In genomic region chr1:67314696-67315095, GRCh38 we compare ENCODE assay signal across 19 cellular contexts. TPM values are rescaled to one million over a fixed set of nuclear protein-coding genes. Genes with fewer than 3 reads are reported as not detected.
DNase-seq lines count a peak whose midpoint lies in the region; ATAC-seq and TF ChIP-seq lines count a peak whose summit lies in the region.
"Had no signal": no experiment of that assay in that cellular context is flagged by ENCODE, and none has a peak within 500 bp of the region (broad histone marks: within the 10 kb centered on the region; RNA-seq: fewer than 3 reads in every experiment).

No MANE protein-coding gene starts in this region.

- no peak for TF ChIP-seq EP300 in gastroesophageal sphincter (IDR thresholded peaks at IDR 0.05)
- no peak for TF ChIP-seq EP300 in upper lobe of left lung (IDR thresholded peaks at IDR 0.05)

- H3K9me3 ChIP-seq in gastroesophageal sphincter = no peaks in the 10 kb centered on the region
- no peaks in the 10 kb centered on the region for H3K9me3 ChIP-seq in upper lobe of left lung
- H3K9me3 ChIP-seq: heart left ventricle, mucosa of descending colon, tibial artery had no signal

- peak; percentile 71 to 87 for ATAC-seq in activated naive CD4-positive, alpha-beta T cell treated with anti-CD3 and anti-CD28 coated beads, Interleukin-2, amount 50 U/mL, for 72 hours
- ATAC-seq in stimulated activated naive CD8-positive, alpha-beta T cell treated with anti-CD3 and anti-CD28 coated beads, Interleukin-15, amount 100 ng/mL, for 72 hours = peak; percentile 75
- no peak for ATAC-seq in gastroesophageal sphincter
- no peak for ATAC-seq in upper lobe of left lung (ENCODE audit: low FRiP score in 2 of 2)
- ATAC-seq: GM12878, heart left ventricle, left cardiac atrium, mucosa of descending colon, Panc1 had no signal

- no peak for TF ChIP-seq CTCF in gastroesophageal sphincter (IDR thresholded peaks at IDR 0.05)
- TF ChIP-seq CTCF in upper lobe of left lung (IDR thresholded peaks at IDR 0.05) = no peak

- CTCF ChIA-PET in activated naive CD4-positive, alpha-beta T cell treated with anti-CD3 and anti-CD28 coated beads, Interleukin-2, amount 10 ng/mL, durations not matched to agents 7 days and 5 days (lab: Charles Lee) = interaction anchor here (0.7 to 3.0 kb wide), 6 partner anchors 9 to 103 kb away, joined by 3 to 14 read pairs (median 5); no protein-coding TSS in a partner anchor

- peak overlapping the region; percentile 93 for H3K27ac Mint-ChIP-seq in activated naive CD4-positive, alpha-beta T cell treated with anti-CD3 and anti-CD28 coated beads, Interleukin-2, amount 10 ng/mL, durations not matched to agents 7 days and 5 days
- peak overlapping the region; percentile 59 to 99 for H3K27ac Mint-ChIP-seq in activated naive CD4-positive, alpha-beta T cell treated with anti-CD3 and anti-CD28 coated beads, Interleukin-2, amount 50 U/mL, for 72 hours
- peak overlapping the region in 1 of 2 donors; percentile 70 for H3K27ac Mint-ChIP-seq in stimulated activated naive CD8-positive, alpha-beta T cell treated with anti-CD3 and anti-CD28 coated beads, Interleukin-15, amount 100 ng/mL, for 72 hours

- DNase-seq in activated naive CD4-positive, alpha-beta T cell treated with anti-CD3 and anti-CD28 coated beads, Interleukin-2, amount 10 ng/mL, durations not matched to agents 7 days and 5 days = peak; percentile 38
- DNase-seq in activated naive CD4-positive, alpha-beta T cell treated with anti-CD3 and anti-CD28 coated beads, Interleukin-2, amount 50 U/mL, for 16 hours = no peak
- DNase-seq in M059J (ENCODE audit: low read depth) (peak; percentile 40), GDM1 (lab: John Stamatoyannopoulos, UW) (no peak), upper lobe of left lung (no peak)
- DNase-seq in activated naive CD4-positive, alpha-beta T cell treated with anti-CD3 and anti-CD28 coated beads, Interleukin-2, amount 50 U/mL, for 72 hours (ENCODE audit: low spot score in 2 of 2) = no peak
- no peak for DNase-seq in stimulated activated naive CD8-positive, alpha-beta T cell treated with anti-CD3 and anti-CD28 coated beads, Interleukin-15, amount 100 ng/mL, for 72 hours
- DNase-seq: AML-193, DMS79 treated with DMSO at 0.1 percent for 48 hours, heart left ventricle, left cardiac atrium, mucosa of descending colon, NCI-H1092 treated with DMSO at 0.1 percent for 48 hours, NCI-H446, tibial artery had no signal

- H3K36me3 Mint-ChIP-seq in activated naive CD4-positive, alpha-beta T cell treated with anti-CD3 and anti-CD28 coated beads, Interleukin-2, amount 10 ng/mL, durations not matched to agents 7 days and 5 days = peaks cover 31% of the 10 kb centered on the region
- H3K36me3 Mint-ChIP-seq in activated naive CD4-positive, alpha-beta T cell treated with anti-CD3 and anti-CD28 coated beads, Interleukin-2, amount 50 U/mL, for 72 hours = peaks cover 15 to 50% of the 10 kb centered on the region in 2 donors

- H3K27ac ChIP-seq in gastroesophageal sphincter (no peak overlapping the region), upper lobe of left lung (no peak overlapping the region)
- H3K27ac ChIP-seq: heart left ventricle, parathyroid adenoma, tibial artery had no signal

- no peaks in the 10 kb centered on the region for H3K4me1 ChIP-seq in gastroesophageal sphincter
- H3K4me1 ChIP-seq in upper lobe of left lung = no peaks in the 10 kb centered on the region
- H3K4me1 ChIP-seq: parathyroid adenoma, tibial artery had no signal

- H3K27me3 ChIP-seq in gastroesophageal sphincter (peaks cover 3% of the 10 kb centered on the region), upper lobe of left lung (no peaks in the 10 kb centered on the region)

- no peaks in the 10 kb centered on the region for H3K36me3 ChIP-seq in gastroesophageal sphincter
- H3K36me3 ChIP-seq in upper lobe of left lung = no peaks in the 10 kb centered on the region
- H3K36me3 ChIP-seq: heart left ventricle, tibial artery had no signal

- peak overlapping the region; percentile 55 for H3K4me3 Mint-ChIP-seq in activated naive CD4-positive, alpha-beta T cell treated with anti-CD3 and anti-CD28 coated beads, Interleukin-2, amount 10 ng/mL, durations not matched to agents 7 days and 5 days
- H3K4me3 Mint-ChIP-seq in stimulated activated naive CD8-positive, alpha-beta T cell treated with anti-CD3 and anti-CD28 coated beads, Interleukin-15, amount 100 ng/mL, for 72 hours = peak overlapping the region in 1 of 2 donors; percentile 97

- H3K9me3 Mint-ChIP-seq in activated naive CD4-positive, alpha-beta T cell treated with anti-CD3 and anti-CD28 coated beads, Interleukin-2, amount 10 ng/mL, durations not matched to agents 7 days and 5 days = peaks cover 2% of the 10 kb centered on the region
- peaks cover 0 to 6% of the 10 kb centered on the region in 2 donors for H3K9me3 Mint-ChIP-seq in activated naive CD4-positive, alpha-beta T cell treated with anti-CD3 and anti-CD28 coated beads, Interleukin-2, amount 50 U/mL, for 72 hours
- H3K9me3 Mint-ChIP-seq in stimulated activated naive CD8-positive, alpha-beta T cell treated with anti-CD3 and anti-CD28 coated beads, Interleukin-15, amount 100 ng/mL, for 72 hours = no peaks in the 10 kb centered on the region

- H3K4me3 ChIP-seq in gastroesophageal sphincter = no peak overlapping the region
- no peak overlapping the region for H3K4me3 ChIP-seq in upper lobe of left lung
- H3K4me3 ChIP-seq: GM12878, heart left ventricle, mucosa of descending colon, tibial artery had no signal

- H3K27me3 Mint-ChIP-seq in activated naive CD4-positive, alpha-beta T cell treated with anti-CD3 and anti-CD28 coated beads, Interleukin-2, amount 10 ng/mL, durations not matched to agents 7 days and 5 days = no peaks in the 10 kb centered on the region
- H3K27me3 Mint-ChIP-seq in stimulated activated naive CD8-positive, alpha-beta T cell treated with anti-CD3 and anti-CD28 coated beads, Interleukin-15, amount 100 ng/mL, for 72 hours = no peaks in the 10 kb centered on the region

- H3K4me1 Mint-ChIP-seq in activated naive CD4-positive, alpha-beta T cell treated with anti-CD3 and anti-CD28 coated beads, Interleukin-2, amount 10 ng/mL, durations not matched to agents 7 days and 5 days = peaks cover 52% of the 10 kb centered on the region
- peaks cover 41% of the 10 kb centered on the region for H3K4me1 Mint-ChIP-seq in stimulated activated naive CD8-positive, alpha-beta T cell treated with anti-CD3 and anti-CD28 coated beads, Interleukin-15, amount 100 ng/mL, for 72 hours

- TF ChIP-seq POLR2A in gastroesophageal sphincter (IDR thresholded peaks at IDR 0.05) = no peak
- TF ChIP-seq POLR2A in upper lobe of left lung (IDR thresholded peaks at IDR 0.05) = no peak

- 4 to 17% methylated on average over 4 to 5 of the region's 5 CpGs for WGBS in gastroesophageal sphincter (ENCODE audit: low coverage in 1 of 2), 2 donors
- WGBS in upper lobe of left lung, 2 donors = 21 to 25% methylated on average over 5 of the region's 5 CpGs

RNA-seq across cellular contexts. Expression of gene IL12RB2, which starts 7.0 kb away (rescaled TPM):
- 0.30 and 0.62 TPM in 2 replicates for total RNA-seq in M059J (2014; rRNA removed; shearing (Covaris generic))
- 100 to 1,000 TPM in 1 of 2 donors, 10 to 100 TPM in 1; 29.5 to 123 TPM for total RNA-seq in activated naive CD4-positive, alpha-beta T cell treated with anti-CD3 and anti-CD28 coated beads, Interleukin-2, amount 50 U/mL, for 72 hours
- 1 to 10 TPM in 2 of 4 donors, under 1 TPM in 1, not detected in 1; 0.50 to 2.8 (median 1.7) TPM for total RNA-seq in gastroesophageal sphincter
- 1 to 10 TPM in 1 of 6 donors, under 1 TPM in 4, not detected in 1; 0.33 to 1.6 (median 0.74) TPM for total RNA-seq in upper lobe of left lung

Comparison
In these comparisons a context has a peak if more than half of its experiments do, and no peak if none do; other contexts are left out.
1. DNase-seq: peak in activated naive CD4-positive, alpha-beta T cell treated with anti-CD3 and anti-CD28 coated beads, Interleukin-2, amount 10 ng/mL, durations not matched to agents 7 days and 5 days (single experiment) and M059J (single experiment); none in activated naive CD4-positive, alpha-beta T cell treated with anti-CD3 and anti-CD28 coated beads, Interleukin-2, amount 50 U/mL, for 16 hours (single experiment), activated naive CD4-positive, alpha-beta T cell treated with anti-CD3 and anti-CD28 coated beads, Interleukin-2, amount 50 U/mL, for 72 hours (0 of 2), stimulated activated naive CD8-positive, alpha-beta T cell treated with anti-CD3 and anti-CD28 coated beads, Interleukin-15, amount 100 ng/mL, for 72 hours (0 of 2), GDM1 (single experiment) and upper lobe of left lung (0 of 2).
2. ATAC-seq: peak in activated naive CD4-positive, alpha-beta T cell treated with anti-CD3 and anti-CD28 coated beads, Interleukin-2, amount 50 U/mL, for 72 hours (2 of 2) and stimulated activated naive CD8-positive, alpha-beta T cell treated with anti-CD3 and anti-CD28 coated beads, Interleukin-15, amount 100 ng/mL, for 72 hours (single experiment); none in gastroesophageal sphincter (single experiment) and upper lobe of left lung (0 of 2).
3. RNA of gene IL12RB2, which starts 7.0 kb away (total RNA-seq): 29.5 to 123 TPM in activated naive CD4-positive, alpha-beta T cell treated with anti-CD3 and anti-CD28 coated beads, Interleukin-2, amount 50 U/mL, for 72 hours; 0.50 to 2.8 TPM in gastroesophageal sphincter, 0.33 to 1.6 TPM in upper lobe of left lung and 0.30 to 0.62 TPM in M059J; every median in the first group is over 4 times any median in the second.